8 cellular contexts compared by ENCODE assay signal in the genomic region with DNA sequence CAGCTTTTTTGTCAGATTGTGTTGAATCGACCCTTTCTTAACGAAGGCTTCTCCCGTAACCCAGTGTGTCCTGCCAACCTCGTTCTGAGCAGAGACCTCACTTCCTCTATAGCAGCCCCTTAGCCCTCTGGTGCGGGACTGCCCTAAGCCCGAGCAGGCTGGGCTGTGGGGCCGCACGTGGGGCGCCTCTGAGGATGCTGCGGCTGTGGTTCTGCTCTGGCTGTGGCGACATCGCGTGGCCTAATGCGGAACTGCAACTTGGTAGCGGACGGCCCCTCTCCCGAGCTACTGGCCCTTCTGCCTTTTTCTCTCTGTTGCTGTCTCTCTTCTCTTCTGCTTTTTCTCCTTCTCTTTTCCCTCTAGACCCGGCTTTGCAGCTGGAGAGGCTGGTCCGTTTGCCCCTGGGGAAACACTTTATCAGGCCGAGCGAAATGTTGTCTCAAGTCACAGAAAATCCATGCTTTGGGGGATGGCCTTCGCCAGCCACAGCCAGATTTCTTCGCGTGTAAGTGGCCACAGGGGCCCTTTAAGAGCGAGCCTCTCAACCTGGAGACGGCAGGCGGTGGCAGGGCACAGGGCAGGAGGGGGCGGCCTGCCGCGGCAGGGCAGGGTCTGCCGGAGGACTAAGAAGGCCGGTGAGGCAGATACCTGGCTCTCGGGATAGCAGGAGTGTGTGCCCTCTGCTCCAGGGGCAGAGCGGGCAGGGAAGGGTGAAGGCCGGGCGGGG. TPM values are rescaled to one million over a fixed set of nuclear protein-coding genes. Genes with fewer than 3 reads are reported as not detected.
DNase-seq lines count a peak whose midpoint lies in the region; ATAC-seq and TF ChIP-seq lines count a peak whose summit lies in the region.

No MANE protein-coding gene starts in this region.

- H3K9ac ChIP-seq in BLaER1: no peak overlapping the region

- H3K27ac Mint-ChIP-seq in WTC11: no peak overlapping the region

- H3K4me1 ChIP-seq in BLaER1: peaks cover 18% of the 10 kb centered on the region
- peaks cover 0 to 4% of the 10 kb centered on the region in 2 donors for H3K4me1 ChIP-seq in breast epithelium

- H3K27ac ChIP-seq in BLaER1: no peak overlapping the region
- no peak overlapping the region for H3K27ac ChIP-seq in breast epithelium

- H3K36me3 ChIP-seq in BLaER1 (no peaks in the 10 kb centered on the region), breast epithelium (no peaks in the 10 kb centered on the region)

- intact Hi-C loops in breast epithelium (cut with DNase I; ENCODE audit: low total_unique reads): loop anchor here (5.0 kb wide), 1 partner anchor 342 kb away; no protein-coding TSS in a partner anchor

- CTCF ChIA-PET in WTC11 (lab: Charles Lee): interaction anchor here (0.5 to 3.4 kb wide), 46 partner anchors 9 to 688 kb away, joined by 3 to 23 read pairs (median 4); a partner anchor contains a TSS

- H3K4me3 Mint-ChIP-seq in WTC11: peak overlapping the region; percentile 33; the same call in 1 of the 2 replicates

- no peaks in the 10 kb centered on the region for H3K27me3 Mint-ChIP-seq in WTC11 (ENCODE audit: low read depth)

- H4K20me1 ChIP-seq in BLaER1: no peaks in the 10 kb centered on the region

- H3K9me3 ChIP-seq in BLaER1 (no peaks in the 10 kb centered on the region), breast epithelium (no peaks in the 10 kb centered on the region)

- no peaks in the 10 kb centered on the region for H3K9me3 Mint-ChIP-seq in WTC11

- TF ChIP-seq CTCF in WTC11 (IDR thresholded peaks at IDR 0.05): peak; percentile 93
- peak; percentile 81 to 92 (median 87) for TF ChIP-seq CTCF in breast epithelium (IDR thresholded peaks at IDR 0.05)

- H3K4me1 Mint-ChIP-seq in WTC11: peaks cover 20% of the 10 kb centered on the region

- no peaks in the 10 kb centered on the region; the same call in 1 of the 2 replicates for H3K36me3 Mint-ChIP-seq in WTC11

- H3K4me3 ChIP-seq in BLaER1 (no peak overlapping the region), breast epithelium (peak overlapping the region in 1 of 3 donors; percentile 39)

- DNase-seq in NCI-H1105 treated with DMSO at 0.1 percent for 48 hours (lab: John Stamatoyannopoulos, UW): peak; percentile 51
- peak; percentile 97 for DNase-seq in WTC11 (ENCODE audit: low spot score)
- peak; percentile 56 to 82 for DNase-seq in breast epithelium (ENCODE audit: low spot score in 2 of 2)
- DNase-seq in iris pigment epithelial cell (ENCODE audit: low read depth): peak; percentile 67
- DNase-seq in stimulated activated CD4-positive, alpha-beta T cell treated with anti-CD3 and anti-CD28 coated beads, Interleukin-15, amount 100 ng/mL, for 24 hours: peak; percentile 92

- POLR2A ChIA-PET in WTC11 (lab: Charles Lee): no interaction called here

- H3K4me2 ChIP-seq in BLaER1: peak overlapping the region; percentile 34; the same call in 1 of the 2 replicates

- H3K27me3 ChIP-seq in BLaER1 (no peaks in the 10 kb centered on the region), breast epithelium (no peaks in the 10 kb centered on the region)

- peak; percentile 57 for ATAC-seq in GM19463 (IDR thresholded peaks at IDR 0.05; ENCODE audit: unreplicated experiment)
- peak; percentile 96 for ATAC-seq in WTC11
- ATAC-seq in HG03439 (IDR thresholded peaks at IDR 0.05; ENCODE audit: unreplicated experiment): no peak

- no peak for TF ChIP-seq POLR2A in breast epithelium (IDR thresholded peaks at IDR 0.05)

TF ChIP-seq in WTC11, 78 proteins besides CTCF, POLR2A, EP300 and RAD21 (continues in another document):
- TF ChIP-seq, protein P1, sequence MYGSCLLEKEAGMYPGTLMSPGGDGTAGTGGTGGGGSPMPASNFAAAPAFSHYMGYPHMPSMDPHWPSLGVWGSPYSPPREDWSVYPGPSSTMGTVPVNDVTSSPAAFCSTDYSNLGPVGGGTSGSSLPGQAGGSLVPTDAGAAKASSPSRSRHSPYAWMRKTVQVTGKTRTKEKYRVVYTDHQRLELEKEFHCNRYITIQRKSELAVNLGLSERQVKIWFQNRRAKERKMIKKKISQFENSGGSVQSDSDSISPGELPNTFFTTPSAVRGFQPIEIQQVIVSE (CRISPR knock-in tag; IDR thresholded peaks at IDR 0.05; ENCODE audit: borderline replicate concordance): no peak
- TF ChIP-seq IRF2 (CRISPR knock-in tag; IDR thresholded peaks at IDR 0.05; ENCODE audit: borderline replicate concordance, low read depth) (no peak), GABPB1 (CRISPR knock-in tag; IDR thresholded peaks at IDR 0.05) (no peak), NR3C1 (CRISPR knock-in tag; conservative IDR thresholded peaks at IDR 0.05; ENCODE audit: low read depth) (no peak), FOXK1 (CRISPR knock-in tag; IDR thresholded peaks at IDR 0.05) (0 out of 2 replicates have a peak, but pooled peaks have one; percentile 58), NFATC4 (CRISPR knock-in tag; IDR thresholded peaks at IDR 0.05) (no peak), JAZF1 (CRISPR knock-in tag; IDR thresholded peaks at IDR 0.05) (no peak), ZNF423 (CRISPR knock-in tag; IDR thresholded peaks at IDR 0.05) (no peak), NFE2L1 (CRISPR knock-in tag; IDR thresholded peaks at IDR 0.05) (peak; percentile 64; the same call in 1 of the 2 replicates), SMAD4 (CRISPR knock-in tag; IDR thresholded peaks at IDR 0.05) (no peak)
- TF ChIP-seq, protein P2, sequence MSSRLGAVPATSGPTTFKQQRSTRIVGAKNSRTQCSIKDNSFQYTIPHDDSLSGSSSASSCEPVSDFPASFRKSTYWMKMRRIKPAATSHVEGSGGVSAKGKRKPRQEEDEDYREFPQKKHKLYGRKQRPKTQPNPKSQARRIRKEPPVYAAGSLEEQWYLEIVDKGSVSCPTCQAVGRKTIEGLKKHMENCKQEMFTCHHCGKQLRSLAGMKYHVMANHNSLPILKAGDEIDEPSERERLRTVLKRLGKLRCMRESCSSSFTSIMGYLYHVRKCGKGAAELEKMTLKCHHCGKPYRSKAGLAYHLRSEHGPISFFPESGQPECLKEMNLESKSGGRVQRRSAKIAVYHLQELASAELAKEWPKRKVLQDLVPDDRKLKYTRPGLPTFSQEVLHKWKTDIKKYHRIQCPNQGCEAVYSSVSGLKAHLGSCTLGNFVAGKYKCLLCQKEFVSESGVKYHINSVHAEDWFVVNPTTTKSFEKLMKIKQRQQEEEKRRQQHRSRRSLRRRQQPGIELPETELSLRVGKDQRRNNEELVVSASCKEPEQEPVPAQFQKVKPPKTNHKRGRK (CRISPR knock-in tag; IDR thresholded peaks at IDR 0.05; ENCODE audit: borderline replicate concordance): no peak
- TF ChIP-seq, protein P3, sequence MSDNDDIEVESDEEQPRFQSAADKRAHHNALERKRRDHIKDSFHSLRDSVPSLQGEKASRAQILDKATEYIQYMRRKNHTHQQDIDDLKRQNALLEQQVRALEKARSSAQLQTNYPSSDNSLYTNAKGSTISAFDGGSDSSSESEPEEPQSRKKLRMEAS (CRISPR knock-in tag; IDR thresholded peaks at IDR 0.05): peak; percentile 83
- TF ChIP-seq, protein P4, sequence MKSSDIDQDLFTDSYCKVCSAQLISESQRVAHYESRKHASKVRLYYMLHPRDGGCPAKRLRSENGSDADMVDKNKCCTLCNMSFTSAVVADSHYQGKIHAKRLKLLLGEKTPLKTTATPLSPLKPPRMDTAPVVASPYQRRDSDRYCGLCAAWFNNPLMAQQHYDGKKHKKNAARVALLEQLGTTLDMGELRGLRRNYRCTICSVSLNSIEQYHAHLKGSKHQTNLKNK (CRISPR knock-in tag; IDR thresholded peaks at IDR 0.05): no peak
- TF ChIP-seq, protein P5, sequence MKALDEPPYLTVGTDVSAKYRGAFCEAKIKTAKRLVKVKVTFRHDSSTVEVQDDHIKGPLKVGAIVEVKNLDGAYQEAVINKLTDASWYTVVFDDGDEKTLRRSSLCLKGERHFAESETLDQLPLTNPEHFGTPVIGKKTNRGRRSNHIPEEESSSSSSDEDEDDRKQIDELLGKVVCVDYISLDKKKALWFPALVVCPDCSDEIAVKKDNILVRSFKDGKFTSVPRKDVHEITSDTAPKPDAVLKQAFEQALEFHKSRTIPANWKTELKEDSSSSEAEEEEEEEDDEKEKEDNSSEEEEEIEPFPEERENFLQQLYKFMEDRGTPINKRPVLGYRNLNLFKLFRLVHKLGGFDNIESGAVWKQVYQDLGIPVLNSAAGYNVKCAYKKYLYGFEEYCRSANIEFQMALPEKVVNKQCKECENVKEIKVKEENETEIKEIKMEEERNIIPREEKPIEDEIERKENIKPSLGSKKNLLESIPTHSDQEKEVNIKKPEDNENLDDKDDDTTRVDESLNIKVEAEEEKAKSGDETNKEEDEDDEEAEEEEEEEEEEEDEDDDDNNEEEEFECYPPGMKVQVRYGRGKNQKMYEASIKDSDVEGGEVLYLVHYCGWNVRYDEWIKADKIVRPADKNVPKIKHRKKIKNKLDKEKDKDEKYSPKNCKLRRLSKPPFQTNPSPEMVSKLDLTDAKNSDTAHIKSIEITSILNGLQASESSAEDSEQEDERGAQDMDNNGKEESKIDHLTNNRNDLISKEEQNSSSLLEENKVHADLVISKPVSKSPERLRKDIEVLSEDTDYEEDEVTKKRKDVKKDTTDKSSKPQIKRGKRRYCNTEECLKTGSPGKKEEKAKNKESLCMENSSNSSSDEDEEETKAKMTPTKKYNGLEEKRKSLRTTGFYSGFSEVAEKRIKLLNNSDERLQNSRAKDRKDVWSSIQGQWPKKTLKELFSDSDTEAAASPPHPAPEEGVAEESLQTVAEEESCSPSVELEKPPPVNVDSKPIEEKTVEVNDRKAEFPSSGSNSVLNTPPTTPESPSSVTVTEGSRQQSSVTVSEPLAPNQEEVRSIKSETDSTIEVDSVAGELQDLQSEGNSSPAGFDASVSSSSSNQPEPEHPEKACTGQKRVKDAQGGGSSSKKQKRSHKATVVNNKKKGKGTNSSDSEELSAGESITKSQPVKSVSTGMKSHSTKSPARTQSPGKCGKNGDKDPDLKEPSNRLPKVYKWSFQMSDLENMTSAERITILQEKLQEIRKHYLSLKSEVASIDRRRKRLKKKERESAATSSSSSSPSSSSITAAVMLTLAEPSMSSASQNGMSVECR (CRISPR knock-in tag; IDR thresholded peaks at IDR 0.05; ENCODE audit: borderline replicate concordance): no peak
- TF ChIP-seq, protein P6, sequence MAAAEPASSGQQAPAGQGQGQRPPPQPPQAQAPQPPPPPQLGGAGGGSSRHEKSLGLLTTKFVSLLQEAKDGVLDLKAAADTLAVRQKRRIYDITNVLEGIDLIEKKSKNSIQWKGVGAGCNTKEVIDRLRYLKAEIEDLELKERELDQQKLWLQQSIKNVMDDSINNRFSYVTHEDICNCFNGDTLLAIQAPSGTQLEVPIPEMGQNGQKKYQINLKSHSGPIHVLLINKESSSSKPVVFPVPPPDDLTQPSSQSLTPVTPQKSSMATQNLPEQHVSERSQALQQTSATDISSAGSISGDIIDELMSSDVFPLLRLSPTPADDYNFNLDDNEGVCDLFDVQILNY (CRISPR knock-in tag; IDR thresholded peaks at IDR 0.05): no peak

RNA-seq across cellular contexts. Expression of a gene that starts 19.4 kb away (rescaled TPM):
- 59.6 to 87.8 TPM (median 62.0 TPM) in 3 replicates for total RNA-seq in WTC11 (2021)
- total RNA-seq in breast epithelium: 1 to 10 TPM; 1.6 to 6.4 (median 2.2) TPM

RNA-seq across cellular contexts. Expression of a gene that starts 57.9 kb away (rescaled TPM):
- total RNA-seq in WTC11 (2021) (2,441 to 2,639 TPM (median 2,597 TPM) in 3 replicates), breast epithelium (100 to 1,000 TPM; 624 to 881 (median 805) TPM)
